ENCODE assay signal across 20 cellular contexts in the genomic region with DNA sequence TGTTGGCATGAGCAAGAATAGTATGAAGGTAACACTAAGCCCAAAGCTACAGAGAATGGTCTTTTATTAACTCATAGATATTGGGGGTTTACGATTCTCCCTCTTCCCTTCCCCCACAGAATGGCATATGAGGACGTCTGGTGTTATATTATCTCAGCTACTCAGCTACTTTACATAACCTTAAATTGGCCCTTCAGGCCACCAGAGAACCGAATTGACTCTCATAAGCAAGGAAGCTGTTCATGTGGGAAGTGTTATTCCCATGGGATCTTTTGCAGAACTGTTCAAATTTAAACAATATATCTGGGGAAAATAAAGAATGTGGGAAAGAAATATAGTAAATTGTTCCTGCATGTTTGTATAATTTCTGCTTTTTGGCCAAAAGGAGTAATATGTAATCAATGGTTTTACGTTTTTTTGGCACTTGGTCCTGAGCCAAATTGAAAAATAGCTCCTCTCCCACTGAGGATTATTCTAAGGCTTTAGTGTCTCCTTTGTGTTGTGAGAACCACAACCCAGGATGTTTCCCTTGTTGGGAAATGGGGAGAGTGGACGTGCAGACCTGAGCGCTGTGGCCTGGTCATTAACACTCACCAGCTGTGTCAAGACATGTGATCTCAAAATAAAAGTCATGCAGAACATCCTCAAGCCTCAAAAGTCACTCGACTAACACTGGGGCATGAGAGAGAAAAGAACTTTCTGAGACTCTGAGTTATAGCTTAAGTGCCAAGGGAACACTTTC. TPM values are rescaled to one million over a fixed set of nuclear protein-coding genes. Genes with fewer than 3 reads are reported as not detected.
A peak's percentile ranks its signal among the peaks of the same experiment; 100 is the strongest.
DNase-seq lines count a peak whose midpoint lies in the region; ATAC-seq, FAIRE-seq and TF ChIP-seq lines count a peak whose summit lies in the region.
"Had no signal": no experiment of that assay in that cellular context is flagged by ENCODE, and none has a peak within 500 bp of the region (broad histone marks: within the 10 kb centered on the region; RNA-seq: fewer than 3 reads in every experiment).

No MANE protein-coding gene starts in this region.

- H3K9me3 ChIP-seq in H1 (ENCODE audit: insufficient read depth in 2 of 2, low read depth in 1 of 2, low read length in 1 of 2), result no peaks in the 10 kb centered on the region
- no peaks in the 10 kb centered on the region for H3K9me3 ChIP-seq in heart right ventricle
- H3K9me3 ChIP-seq in MM.1S (replicated peaks; ENCODE audit: insufficient read depth, low read length), result no peaks in the 10 kb centered on the region
- H3K9me3 ChIP-seq: SJCRH30 had no signal

- H3K56ac ChIP-seq in H1 (replicated peaks; ENCODE audit: insufficient read length, low read depth, low read length), result no peak overlapping the region

- no peaks in the 10 kb centered on the region for H3K9me2 ChIP-seq in MM.1S (replicated peaks; ENCODE audit: insufficient read depth, low read length)

- H3K27ac Mint-ChIP-seq in T-helper 2 cell treated with Interferon-gamma antibody and Interleukin-4, amounts not matched to agents 5 μg/mL and 100 μg/mL, for 36 hours, result no peak overlapping the region
- H3K27ac Mint-ChIP-seq: CD8-positive, alpha-beta T cell; H9 had no signal

- no peak overlapping the region for H2BK120ac ChIP-seq in H1 (replicated peaks; ENCODE audit: low read depth, low read length)

- H3K4me1 ChIP-seq in H1 (replicated peaks in 1 of 4; ENCODE audit: control insufficient read depth in 3 of 4, insufficient read depth in 4 of 4, low read length in 3 of 4), result no peaks in the 10 kb centered on the region
- peaks cover 0 to 12% (median 0%) of the 10 kb centered on the region in 9 donors for H3K4me1 ChIP-seq in heart right ventricle
- H3K4me1 ChIP-seq in MM.1S (ENCODE audit: low read length), result no peaks in the 10 kb centered on the region
- H3K4me1 ChIP-seq: BLaER1, SJCRH30 had no signal

- 89% methylated on average over 7 of the region's 7 CpGs; no CpG with 5 or more reads in 1 of the 2 experiments for WGBS in H1 (ENCODE audit: extremely low coverage in 1 of 2, insufficient coverage in 1 of 2, insufficient read length in 1 of 2, insufficient replicate concordance in 2 of 2, low coverage in 1 of 2, low lambda C conversion rate in 2 of 2, missing lambda C conversion rate in 1 of 2), 2 experiments
- WGBS in heart right ventricle, 2 donors, result 50 to 60% methylated on average over 7 of the region's 7 CpGs

- peaks cover 2% of the 10 kb centered on the region; the same call in 1 of the 2 replicates for H3K23me2 ChIP-seq in H1 (ENCODE audit: low read depth, low read length)

- H3K27ac ChIP-seq in H1 (ENCODE audit: low read depth, low read length) (no peak overlapping the region), heart right ventricle (peak overlapping the region in 7 of 10 donors; percentile 6 to 71 (median 59)), MM.1S (ENCODE audit: low read length) (no peak overlapping the region)
- H3K27ac ChIP-seq: BLaER1, SJCRH30 had no signal

- H3K4ac ChIP-seq in H1 (replicated peaks; ENCODE audit: insufficient read length, low read depth, low read length), result no peak overlapping the region

- H2AK5ac ChIP-seq in H1 (ENCODE audit: low read depth, low read length), result no peak overlapping the region

- H3K4me1 Mint-ChIP-seq in T-helper 2 cell treated with Interferon-gamma antibody and Interleukin-4, amounts not matched to agents 5 μg/mL and 100 μg/mL, for 36 hours (ENCODE audit: low read depth), result no peaks in the 10 kb centered on the region
- H3K4me1 Mint-ChIP-seq: H9 had no signal

- H3K4me3 ChIP-seq in H1 (ENCODE audit: extremely low read depth in 1 of 4, insufficient read depth in 2 of 4, low read depth in 3 of 4, low read length in 4 of 4), result no peak overlapping the region
- no peak overlapping the region for H3K4me3 ChIP-seq in heart right ventricle
- H3K4me3 ChIP-seq in MM.1S (ENCODE audit: low read length), result no peak overlapping the region
- H3K4me3 ChIP-seq: BLaER1, SJCRH30 had no signal

- no peak for FAIRE-seq in H1 (lab: Jason Lieb, UNC)
- FAIRE-seq: A204.1, G401.6, GM18507 had no signal

- TF ChIP-seq CTCF in H1 (IDR thresholded peaks at IDR 0.05; ENCODE audit: control extremely low read depth in 1 of 3, insufficient read depth in 1 of 3, low read depth in 1 of 3, low read length in 3 of 3) (no peak), heart right ventricle (IDR thresholded peaks at IDR 0.05) (no peak), MM.1S (IDR thresholded peaks at IDR 0.05; ENCODE audit: low read length) (no peak)

- H3K27me3 ChIP-seq in H1 (replicated peaks in 1 of 4; ENCODE audit: control insufficient read depth in 3 of 4, extremely low read depth in 1 of 4, insufficient read depth in 3 of 4, low read length in 3 of 4), result no peaks in the 10 kb centered on the region; a peak in 1 of 7 replicates
- H3K27me3 ChIP-seq in heart right ventricle, result no peaks in the 10 kb centered on the region
- H3K27me3 ChIP-seq in MM.1S (replicated peaks; ENCODE audit: insufficient read depth, low read length), result no peaks in the 10 kb centered on the region
- H3K27me3 ChIP-seq: BLaER1, SJCRH30 had no signal

- H3K4me2 ChIP-seq in H1 (ENCODE audit: insufficient read depth in 1 of 2, low read depth in 2 of 2, low read length in 2 of 2), result no peak overlapping the region
- no peak overlapping the region for H3K4me2 ChIP-seq in MM.1S (ENCODE audit: low read depth, low read length)
- H3K4me2 ChIP-seq: BLaER1 had no signal

- no peak overlapping the region for H2BK12ac ChIP-seq in H1 (ENCODE audit: low read depth, low read length)

- H3K36me3 Mint-ChIP-seq in T-helper 2 cell treated with Interferon-gamma antibody and Interleukin-4, amounts not matched to agents 5 μg/mL and 100 μg/mL, for 36 hours (ENCODE audit: low read depth), result no peaks in the 10 kb centered on the region
- H3K36me3 Mint-ChIP-seq: CD8-positive, alpha-beta T cell had no signal

- H4K5ac ChIP-seq in H1 (ENCODE audit: insufficient read length, low read depth, low read length), result no peak overlapping the region

- no peaks in the 10 kb centered on the region for H3K79me2 ChIP-seq in H1 (ENCODE audit: control insufficient read depth in 1 of 2, insufficient read depth in 2 of 2, low read length in 2 of 2)
- no peaks in the 10 kb centered on the region for H3K79me2 ChIP-seq in MM.1S (ENCODE audit: low read length)

- no peak overlapping the region for H2BK15ac ChIP-seq in H1 (ENCODE audit: low read length)

- no peak overlapping the region for H4K8ac ChIP-seq in H1 (ENCODE audit: extremely low read depth, insufficient read depth, low read length)

- no peaks in the 10 kb centered on the region for H3K36me3 ChIP-seq in H1 (ENCODE audit: control insufficient read depth in 2 of 4, insufficient read depth in 4 of 4, low read length in 3 of 4)
- H3K36me3 ChIP-seq in heart right ventricle, result no peaks in the 10 kb centered on the region
- no peaks in the 10 kb centered on the region for H3K36me3 ChIP-seq in MM.1S (replicated peaks; ENCODE audit: insufficient read depth, low read length)
- H3K36me3 ChIP-seq: BLaER1, SJCRH30 had no signal

- intact Hi-C loops in Right ventricle myocardium superior (cut with DNase I) (no loop called here), cardiac septum (cut with DNase I) (no loop called here), heart right ventricle (cut with DNase I) (loop anchor here in 1 of 10 donors (10.0 kb wide), 1 partner anchor 319 kb away; no protein-coding TSS in a partner anchor)

- POLR2A ChIA-PET in H1 (lab: Charles Lee; ENCODE audit: partially characterized antibody), result no interaction called here

- H4K20me1 ChIP-seq in H1 (replicated peaks in 1 of 2; ENCODE audit: control insufficient read depth in 1 of 2, insufficient read depth in 2 of 2, low read length in 2 of 2), result no peaks in the 10 kb centered on the region
- H4K20me1 ChIP-seq in MM.1S (ENCODE audit: insufficient read depth, low read length), result no peaks in the 10 kb centered on the region
- H4K20me1 ChIP-seq: BLaER1 had no signal

- H4K91ac ChIP-seq in H1 (replicated peaks; ENCODE audit: insufficient read length, low read length), result no peak overlapping the region

- DNase-seq in Right ventricle myocardium superior (no peak), cardiac septum (ENCODE audit: low spot score) (no peak), H1 (ENCODE audit: low read depth in 1 of 2, low spot score in 2 of 2) (no peak), heart right ventricle (peak; percentile 26 to 38), MM.1S (no peak), middle frontal gyrus (ENCODE audit: extremely low spot score, low spot score) (no peak)
- DNase-seq in T-helper 2 cell treated with Interferon-gamma antibody and Interleukin-4, amounts not matched to agents 5 μg/mL and 100 μg/mL, for 36 hours (ENCODE audit: low spot score), result no peak
- DNase-seq: CD8-positive, alpha-beta T cell; DND-41; H9; NCI-H187; NCI-H2171 treated with DMSO at 0.1 percent for 48 hours; NCI-H510A; NCI-H774; RPMI8226 had no signal

- TF ChIP-seq RAD21 in H1 (IDR thresholded peaks at IDR 0.05 in 1 of 2, conservative IDR thresholded peaks at IDR 0.05 in 1 of 2; ENCODE audit: low read depth in 2 of 2, low read length in 2 of 2), result no peak

- H3F3A ChIP-seq in MM.1S (ENCODE audit: insufficient read depth, low read length), result no peaks in the 10 kb centered on the region

- CTCF ChIA-PET in H1 (lab: Charles Lee; ENCODE audit: partially characterized antibody), result interaction anchor here (0.5 to 4.0 kb wide), 4 partner anchors 24 to 321 kb away, joined by 3 to 17 read pairs (median 4); no protein-coding TSS in a partner anchor

- H2AFZ ChIP-seq in H1 (ENCODE audit: low read length), result peak overlapping the region; percentile 34; the same call in 1 of the 2 replicates
- no peak overlapping the region for H2AFZ ChIP-seq in MM.1S (ENCODE audit: low read length)

- no peak overlapping the region for H2BK5ac ChIP-seq in H1 (ENCODE audit: low read depth, low read length)

- no peak overlapping the region for H3K18ac ChIP-seq in H1 (ENCODE audit: extremely low read depth, low read length)

- H3K14ac ChIP-seq in H1 (ENCODE audit: insufficient read length), result no peak overlapping the region

- peak; percentile 78 for ATAC-seq in Right ventricle myocardium superior (ENCODE audit: poor library complexity)
- peak in 7 of 8 donors; percentile 69 to 95 (median 75) for ATAC-seq in heart right ventricle
- ATAC-seq: CD8-positive, alpha-beta T cell had no signal

- no peak overlapping the region for H3K9ac ChIP-seq in H1 (replicated peaks in 1 of 4; ENCODE audit: extremely low read depth in 1 of 4, low read depth in 3 of 4, low read length in 3 of 4)
- H3K9ac ChIP-seq in MM.1S (ENCODE audit: low read length), result no peak overlapping the region
- H3K9ac ChIP-seq: BLaER1 had no signal

- TF ChIP-seq POLR2A in H1 (IDR thresholded peaks at IDR 0.05; ENCODE audit: control extremely low read depth in 1 of 2, low read depth in 2 of 2, low read length in 2 of 2), result no peak

- H3K23ac ChIP-seq in H1 (ENCODE audit: insufficient read length), result no peak overlapping the region

- no peaks in the 10 kb centered on the region for H3K9me3 Mint-ChIP-seq in T-helper 2 cell treated with Interferon-gamma antibody and Interleukin-4, amounts not matched to agents 5 μg/mL and 100 μg/mL, for 36 hours
- H3K9me3 Mint-ChIP-seq: CD8-positive, alpha-beta T cell had no signal

- H3K4me3 Mint-ChIP-seq in T-helper 2 cell treated with Interferon-gamma antibody and Interleukin-4, amounts not matched to agents 5 μg/mL and 100 μg/mL, for 36 hours, result no peak overlapping the region
- H3K4me3 Mint-ChIP-seq: CD8-positive, alpha-beta T cell; H9 had no signal

- no peak for TF ChIP-seq EP300 in H1 (IDR thresholded peaks at IDR 0.05; ENCODE audit: borderline replicate concordance in 1 of 2, low read depth in 2 of 2, low read length in 2 of 2)

- no peaks in the 10 kb centered on the region for H3K79me1 ChIP-seq in H1 (ENCODE audit: low read depth, low read length)

- no peak overlapping the region for H2BK20ac ChIP-seq in H1 (ENCODE audit: low read length)

- peaks cover 4% of the 10 kb centered on the region for H3K27me3 Mint-ChIP-seq in T-helper 2 cell treated with Interferon-gamma antibody and Interleukin-4, amounts not matched to agents 5 μg/mL and 100 μg/mL, for 36 hours (ENCODE audit: low read depth)

RNA-seq across cellular contexts. Expression of gene CMAS, which starts 31.8 kb away (rescaled TPM):
- total RNA-seq in Right ventricle myocardium superior, result 35.1 TPM
- 39.3 TPM for total RNA-seq in cardiac septum
- 53.2 and 59.8 TPM in 2 replicates for total RNA-seq in H1 (2021; fragmentation: NEBNext Ultra II Directional; extraction: Animal tissue kit (Norgen Biotek cat#: 25700))
- polyA plus RNA-seq in H1 (2011; rRNA removed), result 8.2 and 13.2 TPM in 2 replicates
- 26.5 TPM for polyA plus RNA-seq in H1 (2011; cell fraction: cytosol; rRNA removed)
- 5.0 TPM for polyA plus RNA-seq in H1 (2011; cell fraction: nucleus; rRNA removed)
- 32.6 to 48.3 TPM (median 34.7 TPM) in 4 replicates for polyA plus RNA-seq in H1 (2012, experiment 1 of 2)
- 11.1 TPM for polyA plus RNA-seq in H1 (2012, experiment 2 of 2)
- 47.6 TPM for polyA plus RNA-seq in H1 (2013, experiment 1 of 2)
- polyA plus RNA-seq in H1 (2013, experiment 2 of 2), result 51.7 TPM
- 6.0 and 10.9 TPM in 2 replicates for polyA minus RNA-seq in H1 (2011; rRNA and poly(A)+ RNA removed)
- 12.8 TPM for polyA minus RNA-seq in H1 (2011; cell fraction: cytosol; rRNA and poly(A)+ RNA removed)
- polyA minus RNA-seq in H1 (2011; cell fraction: nucleus; rRNA and poly(A)+ RNA removed), result 10.0 TPM
- total RNA-seq in heart right ventricle, result 10 to 100 TPM; 28.0 to 39.6 (median 35.1) TPM
- 10 to 100 TPM; 18.1 to 41.2 TPM for polyA plus RNA-seq in heart right ventricle

Comparison
In these comparisons a context has a peak if more than half of its experiments do, and no peak if none do; other contexts are left out.
1. DNase-seq: peak in heart right ventricle (2 of 2); none in Right ventricle myocardium superior (single experiment), cardiac septum (single experiment), H1 (0 of 2), T-helper 2 cell treated with Interferon-gamma antibody and Interleukin-4, amounts not matched to agents 5 μg/mL and 100 μg/mL, for 36 hours (single experiment), MM.1S (single experiment) and middle frontal gyrus (single experiment).
2. H3K27ac ChIP-seq: peak in heart right ventricle (7 of 10); none in H1 (single experiment) and MM.1S (single experiment).